2 cellular contexts compared by ENCODE assay signal in genomic region chr1:10678395-10678794, GRCh38.
TF ChIP-seq lines count a peak whose summit lies in the region.

No MANE protein-coding gene starts in this region.

TF ChIP-seq in SK-N-SH, 30 proteins besides CTCF, POLR2A, EP300 and RAD21 (continued from another document):
- TF ChIP-seq USF2 (IDR thresholded peaks at IDR 0.05; ENCODE audit: borderline replicate concordance, low read depth, low read length) (no peak), RCOR1 (IDR thresholded peaks at IDR 0.05; ENCODE audit: low read length) (no peak), TEAD4 (IDR thresholded peaks at IDR 0.05; ENCODE audit: borderline replicate concordance, insufficient read depth) (no peak), MEF2A (IDR thresholded peaks at IDR 0.05; ENCODE audit: borderline replicate concordance, low read depth) (no peak), CHD2 (IDR thresholded peaks at IDR 0.05; ENCODE audit: low read length, partially characterized antibody) (no peak)
- TF ChIP-seq, protein P1, sequence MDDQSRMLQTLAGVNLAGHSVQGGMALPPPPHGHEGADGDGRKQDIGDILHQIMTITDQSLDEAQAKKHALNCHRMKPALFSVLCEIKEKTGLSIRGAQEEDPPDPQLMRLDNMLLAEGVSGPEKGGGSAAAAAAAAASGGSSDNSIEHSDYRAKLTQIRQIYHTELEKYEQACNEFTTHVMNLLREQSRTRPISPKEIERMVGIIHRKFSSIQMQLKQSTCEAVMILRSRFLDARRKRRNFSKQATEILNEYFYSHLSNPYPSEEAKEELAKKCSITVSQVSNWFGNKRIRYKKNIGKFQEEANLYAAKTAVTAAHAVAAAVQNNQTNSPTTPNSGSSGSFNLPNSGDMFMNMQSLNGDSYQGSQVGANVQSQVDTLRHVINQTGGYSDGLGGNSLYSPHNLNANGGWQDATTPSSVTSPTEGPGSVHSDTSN (IDR thresholded peaks at IDR 0.05) = no peak
- TF ChIP-seq, protein P2, sequence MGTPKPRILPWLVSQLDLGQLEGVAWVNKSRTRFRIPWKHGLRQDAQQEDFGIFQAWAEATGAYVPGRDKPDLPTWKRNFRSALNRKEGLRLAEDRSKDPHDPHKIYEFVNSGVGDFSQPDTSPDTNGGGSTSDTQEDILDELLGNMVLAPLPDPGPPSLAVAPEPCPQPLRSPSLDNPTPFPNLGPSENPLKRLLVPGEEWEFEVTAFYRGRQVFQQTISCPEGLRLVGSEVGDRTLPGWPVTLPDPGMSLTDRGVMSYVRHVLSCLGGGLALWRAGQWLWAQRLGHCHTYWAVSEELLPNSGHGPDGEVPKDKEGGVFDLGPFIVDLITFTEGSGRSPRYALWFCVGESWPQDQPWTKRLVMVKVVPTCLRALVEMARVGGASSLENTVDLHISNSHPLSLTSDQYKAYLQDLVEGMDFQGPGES (IDR thresholded peaks at IDR 0.05; ENCODE audit: low read depth, low read length) = no peak

TF ChIP-seq in SK-N-SH treated with all-trans-retinoic acid at 6 μM for 48 hours, 23 proteins besides CTCF, POLR2A, EP300 and RAD21 (continued from another document):
- TF ChIP-seq CREB5 (CRISPR knock-in tag; IDR thresholded peaks at IDR 0.05; ENCODE audit: low read depth) = no peak
- TF ChIP-seq SNAI2 (CRISPR knock-in tag; IDR thresholded peaks at IDR 0.05) = no peak
- no peak for TF ChIP-seq TOX (CRISPR knock-in tag; IDR thresholded peaks at IDR 0.05; ENCODE audit: borderline replicate concordance)
- TF ChIP-seq GLIS3 (CRISPR knock-in tag; IDR thresholded peaks at IDR 0.05) = no peak
- TF ChIP-seq, protein P3, sequence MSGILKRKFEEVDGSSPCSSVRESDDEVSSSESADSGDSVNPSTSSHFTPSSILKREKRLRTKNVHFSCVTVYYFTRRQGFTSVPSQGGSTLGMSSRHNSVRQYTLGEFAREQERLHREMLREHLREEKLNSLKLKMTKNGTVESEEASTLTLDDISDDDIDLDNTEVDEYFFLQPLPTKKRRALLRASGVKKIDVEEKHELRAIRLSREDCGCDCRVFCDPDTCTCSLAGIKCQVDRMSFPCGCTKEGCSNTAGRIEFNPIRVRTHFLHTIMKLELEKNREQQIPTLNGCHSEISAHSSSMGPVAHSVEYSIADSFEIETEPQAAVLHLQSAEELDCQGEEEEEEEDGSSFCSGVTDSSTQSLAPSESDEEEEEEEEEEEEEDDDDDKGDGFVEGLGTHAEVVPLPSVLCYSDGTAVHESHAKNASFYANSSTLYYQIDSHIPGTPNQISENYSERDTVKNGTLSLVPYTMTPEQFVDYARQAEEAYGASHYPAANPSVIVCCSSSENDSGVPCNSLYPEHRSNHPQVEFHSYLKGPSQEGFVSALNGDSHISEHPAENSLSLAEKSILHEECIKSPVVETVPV (CRISPR knock-in tag; IDR thresholded peaks at IDR 0.05) = no peak
- TF ChIP-seq, protein P4, sequence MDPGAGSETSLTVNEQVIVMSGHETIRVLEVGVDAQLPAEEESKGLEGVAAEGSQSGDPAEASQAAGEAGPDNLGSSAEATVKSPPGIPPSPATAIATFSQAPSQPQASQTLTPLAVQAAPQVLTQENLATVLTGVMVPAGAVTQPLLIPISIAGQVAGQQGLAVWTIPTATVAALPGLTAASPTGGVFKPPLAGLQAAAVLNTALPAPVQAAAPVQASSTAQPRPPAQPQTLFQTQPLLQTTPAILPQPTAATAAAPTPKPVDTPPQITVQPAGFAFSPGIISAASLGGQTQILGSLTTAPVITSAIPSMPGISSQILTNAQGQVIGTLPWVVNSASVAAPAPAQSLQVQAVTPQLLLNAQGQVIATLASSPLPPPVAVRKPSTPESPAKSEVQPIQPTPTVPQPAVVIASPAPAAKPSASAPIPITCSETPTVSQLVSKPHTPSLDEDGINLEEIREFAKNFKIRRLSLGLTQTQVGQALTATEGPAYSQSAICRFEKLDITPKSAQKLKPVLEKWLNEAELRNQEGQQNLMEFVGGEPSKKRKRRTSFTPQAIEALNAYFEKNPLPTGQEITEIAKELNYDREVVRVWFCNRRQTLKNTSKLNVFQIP (CRISPR knock-in tag; IDR thresholded peaks at IDR 0.05; ENCODE audit: borderline replicate concordance, low read depth) = no peak
- no peak for TF ChIP-seq ZNF70 (CRISPR knock-in tag; IDR thresholded peaks at IDR 0.05)
- TF ChIP-seq CSDC2 (CRISPR knock-in tag; IDR thresholded peaks at IDR 0.05) = no peak
- TF ChIP-seq ARNTL (CRISPR knock-in tag; IDR thresholded peaks at IDR 0.05; ENCODE audit: borderline replicate concordance, low read depth) = no peak
- no peak for TF ChIP-seq ZNF8 (CRISPR knock-in tag; IDR thresholded peaks at IDR 0.05)
- TF ChIP-seq BACH2 (CRISPR knock-in tag; IDR thresholded peaks at IDR 0.05; ENCODE audit: borderline replicate concordance) = no peak
